In genomic region chr1:71232166-71232763, GRCh38 we compare ENCODE assay signal across 15 cellular contexts.
"Had no signal": no experiment of that assay in that cellular context is flagged by ENCODE, and none has a peak within 500 bp of the region (broad histone marks: within the 10 kb centered on the region; RNA-seq: fewer than 3 reads in every experiment).

No MANE protein-coding gene starts in this region.

- H3K9me3 ChIP-seq: vagina had no signal

- H3K4me1 ChIP-seq: foreskin keratinocyte, vagina had no signal

- H3K4me2 ChIP-seq: neural progenitor cell had no signal

- H3K36me3 ChIP-seq: cardiac muscle cell, neural progenitor cell, vagina had no signal

- H3K4me3 ChIP-seq: cardiac muscle cell, lung, neural progenitor cell, vagina had no signal

- H2AFZ ChIP-seq: neural progenitor cell had no signal

- H3K27ac ChIP-seq: cardiac muscle cell, epithelial cell of prostate, foreskin keratinocyte, neural progenitor cell, vagina had no signal

- H3K9ac ChIP-seq: neural progenitor cell had no signal

- DNase-seq: activated CD4-positive, alpha-beta memory T cell treated with anti-CD3 and anti-CD28 coated beads, Interleukin-2, amount 10 ng/mL, durations not matched to agents 7 days and 5 days; activated CD4-positive, alpha-beta T cell treated with anti-CD3 and anti-CD28 coated beads, Interleukin-2, amount 10 ng/mL, durations not matched to agents 24 days and 14 days; activated effector memory CD4-positive, alpha-beta T cell treated with Interleukin-2 at 50 U/mL for 16 hours; activated naive CD4-positive, alpha-beta T cell treated with anti-CD3 and anti-CD28 coated beads, Interleukin-2, amount 10 ng/mL, durations not matched to agents 7 days and 5 days; activated T-cell treated with anti-CD3 and anti-CD28 coated beads, Interleukin-2, amount 50 U/mL, for 72 hours; cortex of kidney; foreskin keratinocyte; naive thymus-derived CD8-positive, alpha-beta T cell; stimulated activated CD4-positive, alpha-beta T cell treated with anti-CD3 and anti-CD28 coated beads, Interleukin-1b, Interleukin-23, amount 100 ng/mL, for 48 hours; T-helper 2 cell had no signal

- H3K27me3 ChIP-seq: foreskin keratinocyte, neural progenitor cell, vagina had no signal
